In genomic region chr21:33542640-33543504, GRCh38 we compare ENCODE assay signal across 1 cellular context.
A peak's percentile ranks its signal among the peaks of the same experiment; 100 is the strongest.
TF ChIP-seq lines count a peak whose summit lies in the region.

Gene SON, plus strand, starts transcription at chr21:33543038. Its CDS starts 55 bp downstream, at chr21:33543093.

TF ChIP-seq in HepG2, 621 proteins besides CTCF, POLR2A, EP300 and RAD21 (continued from another document and continues in another):
- TF ChIP-seq NFAT5 (CRISPR knock-in tag; IDR thresholded peaks at IDR 0.05) (peak; percentile 84), TRIM24 (CRISPR knock-in tag; IDR thresholded peaks at IDR 0.05) (no peak), HOXD1 (CRISPR knock-in tag; IDR thresholded peaks at IDR 0.05) (no peak), ZNF766 (CRISPR knock-in tag; IDR thresholded peaks at IDR 0.05; ENCODE audit: borderline replicate concordance) (0 out of 2 replicates have a peak, but pooled peaks have one; percentile 61), RERE (CRISPR knock-in tag; IDR thresholded peaks at IDR 0.05; ENCODE audit: low read depth) (no peak), CREM (IDR thresholded peaks at IDR 0.05) (peak; percentile 90), CREM (CRISPR knock-in tag; IDR thresholded peaks at IDR 0.05) (no peak), ZNF3 (CRISPR knock-in tag; IDR thresholded peaks at IDR 0.05) (no peak), ZNF672 (CRISPR knock-in tag; IDR thresholded peaks at IDR 0.05) (no peak), MED1 (CRISPR knock-in tag; IDR thresholded peaks at IDR 0.05) (peak; percentile 56), RARA (CRISPR knock-in tag; IDR thresholded peaks at IDR 0.05) (peak; percentile 6; the same call in 1 of the 2 replicates), GATA4 (IDR thresholded peaks at IDR 0.05; ENCODE audit: borderline replicate concordance, low read depth) (no peak), ZNF329 (CRISPR knock-in tag; IDR thresholded peaks at IDR 0.05; ENCODE audit: low read depth) (no peak), TIGD3 (CRISPR knock-in tag; IDR thresholded peaks at IDR 0.05; ENCODE audit: borderline replicate concordance) (no peak; the same call in 1 of the 2 replicates), SIN3A (IDR thresholded peaks at IDR 0.05; ENCODE audit: borderline replicate concordance, low read depth, low read length) (peak; percentile 53; the same call in 1 of the 2 replicates), KIAA2018 (CRISPR knock-in tag; IDR thresholded peaks at IDR 0.05; ENCODE audit: borderline replicate concordance) (no peak), GTF3A (CRISPR knock-in tag; conservative IDR thresholded peaks at IDR 0.05) (no peak), STAG1 (CRISPR knock-in tag; IDR thresholded peaks at IDR 0.05) (no peak), NR1H2 (CRISPR knock-in tag; IDR thresholded peaks at IDR 0.05; ENCODE audit: borderline replicate concordance, low read depth) (no peak; the same call in 1 of the 2 replicates), UBTF (CRISPR knock-in tag; IDR thresholded peaks at IDR 0.05) (peak; percentile 65; the same call in 1 of the 2 replicates), ZNF256 (CRISPR knock-in tag; conservative IDR thresholded peaks at IDR 0.05) (no peak), ZFP1 (CRISPR knock-in tag; IDR thresholded peaks at IDR 0.05) (no peak; the same call in 1 of the 2 replicates), ZBTB46 (CRISPR knock-in tag; IDR thresholded peaks at IDR 0.05; ENCODE audit: borderline replicate concordance) (no peak), HOMEZ (CRISPR knock-in tag; IDR thresholded peaks at IDR 0.05; ENCODE audit: low read depth) (no peak; the same call in 1 of the 2 replicates)
